In genomic region chrX:53080628-53081580, GRCh38 we compare ENCODE assay signal across 8 cellular contexts. TPM values are rescaled to one million over a fixed set of nuclear protein-coding genes. Genes with fewer than 3 reads are reported as not detected.
A peak's percentile ranks its signal among the peaks of the same experiment; 100 is the strongest.
DNase-seq lines count a peak whose midpoint lies in the region; ATAC-seq and TF ChIP-seq lines count a peak whose summit lies in the region.

No MANE protein-coding gene starts in this region.

- H3K27me3 Mint-ChIP-seq in T-helper 17 cell (no peaks in the 10 kb centered on the region), endothelial cell (ENCODE audit: unreplicated experiment) (peaks cover 10% of the 10 kb centered on the region)

- peak overlapping the region; percentile 97 for H3K27ac Mint-ChIP-seq in T-helper 17 cell
- H3K27ac Mint-ChIP-seq in endothelial cell (ENCODE audit: unreplicated experiment): peak overlapping the region; percentile 80

- BruUV-seq in A673 (replicated peaks; lab: Mats Ljungman, UMichigan): no TSS peak

- no peaks in the 10 kb centered on the region for H3K36me3 ChIP-seq in rectal smooth muscle tissue (ENCODE audit: control insufficient read depth, insufficient read depth, low read length)
- H3K36me3 ChIP-seq in A673 (ENCODE audit: insufficient read depth, low read length, poor library complexity, severe bottlenecking): peaks cover 18% of the 10 kb centered on the region

- CTCF ChIA-PET in A673 (lab: Charles Lee): no interaction called here

- POLR2A ChIA-PET in A673 (lab: Charles Lee; ENCODE audit: low non-redundant PET): no interaction called here

- H3K4me3 Mint-ChIP-seq in T-helper 17 cell: peak overlapping the region; percentile 89
- peak overlapping the region; percentile 83 for H3K4me3 Mint-ChIP-seq in endothelial cell (ENCODE audit: unreplicated experiment)

- intact Hi-C loops in A673 (cut with micrococcal nuclease; ENCODE audit: unreplicated experiment): no loop called here

- TF ChIP-seq CTCF in endothelial cell (IDR thresholded peaks at IDR 0.05; ENCODE audit: unreplicated experiment) (no peak), A673 (conservative IDR thresholded peaks at IDR 0.05; ENCODE audit: low read depth, low read length) (no peak)

- no peak overlapping the region for H3K9ac ChIP-seq in rectal smooth muscle tissue (ENCODE audit: low read length)

- peaks cover 2% of the 10 kb centered on the region for H3K4me1 ChIP-seq in rectal smooth muscle tissue (ENCODE audit: control insufficient read depth, insufficient read depth, low read length)
- H3K4me1 ChIP-seq in A673 (ENCODE audit: insufficient read depth, low read length, poor library complexity, severe bottlenecking): peaks cover 6% of the 10 kb centered on the region

- H3K4me3 ChIP-seq in rectal smooth muscle tissue (ENCODE audit: low read length) (no peak overlapping the region), A673 (ENCODE audit: low read depth, low read length, poor library complexity, severe bottlenecking) (no peak overlapping the region)

- H3K27me3 ChIP-seq in rectal smooth muscle tissue (ENCODE audit: control insufficient read depth, insufficient read depth, low read length): no peaks in the 10 kb centered on the region
- H3K27me3 ChIP-seq in A673 (replicated peaks; ENCODE audit: insufficient read depth, low read depth, low read length, poor library complexity): no peaks in the 10 kb centered on the region

- H3K9me3 ChIP-seq in T-helper 17 cell (ENCODE audit: control insufficient read depth, low read length, poor library complexity, severe bottlenecking) (no peaks in the 10 kb centered on the region), A673 (ENCODE audit: low read depth, low read length, poor library complexity, severe bottlenecking) (no peaks in the 10 kb centered on the region)

- H3K27ac ChIP-seq in rectal smooth muscle tissue (ENCODE audit: low read depth, low read length): peak overlapping the region; percentile 83
- no peak overlapping the region for H3K27ac ChIP-seq in A673 (ENCODE audit: low read depth, low read length, poor library complexity, severe bottlenecking)

- DNase-seq in ELR (ENCODE audit: low read depth): peak; percentile 35
- no peak for DNase-seq in T-helper 17 cell
- no peak for DNase-seq in endothelial cell (ENCODE audit: low spot score)
- DNase-seq in activated CD4-positive, CD25-positive, alpha-beta regulatory T cell (lab: John Stamatoyannopoulos, UW): no peak
- no peak for DNase-seq in cerebellar nuclear complex (lab: John Stamatoyannopoulos, UW)
- no peak for DNase-seq in A673 (ENCODE audit: low spot score)
- no peak for DNase-seq in inferior parietal cortex (ENCODE audit: extremely low spot score)

- peaks cover 30% of the 10 kb centered on the region for H3K4me1 Mint-ChIP-seq in T-helper 17 cell
- H3K4me1 Mint-ChIP-seq in endothelial cell (ENCODE audit: unreplicated experiment): peaks cover 13% of the 10 kb centered on the region

- no peaks in the 10 kb centered on the region for H3K9me3 Mint-ChIP-seq in endothelial cell (ENCODE audit: unreplicated experiment)

- peaks cover 8% of the 10 kb centered on the region for H3K36me3 Mint-ChIP-seq in T-helper 17 cell (ENCODE audit: low read depth)
- H3K36me3 Mint-ChIP-seq in endothelial cell (ENCODE audit: low read depth, unreplicated experiment): peaks cover 11% of the 10 kb centered on the region

- ATAC-seq in T-helper 17 cell: no peak

RNA-seq across cellular contexts. Expression of gene TSPYL2, which starts 1.3 kb away (rescaled TPM):
- total RNA-seq in T-helper 17 cell (100 to 1,000 TPM; 201 to 218 TPM), endothelial cell (ENCODE audit: unreplicated experiment) (27.9 TPM), A673 (2021) (25.0 and 30.0 TPM in 2 replicates)

RNA-seq across cellular contexts. Expression of gene KANTR, which starts 13.0 kb away (rescaled TPM):
- 10 to 100 TPM in 1 of 2 donors, 1 to 10 TPM in 1; 9.8 to 10.1 TPM for total RNA-seq in T-helper 17 cell
- 10.5 TPM for total RNA-seq in endothelial cell (ENCODE audit: unreplicated experiment)
- 15.1 and 15.4 TPM in 2 replicates for total RNA-seq in A673 (2021)

RNA-seq across cellular contexts. Expression of gene GPR173, which starts 32.3 kb away (rescaled TPM):
- total RNA-seq in T-helper 17 cell (not detected), endothelial cell (ENCODE audit: unreplicated experiment) (9.4 TPM), A673 (2021) (5.3 and 5.9 TPM in 2 replicates)
